ENCODE assay signal across 9 cellular contexts in genomic region chr2:233267516-233268245, GRCh38. TPM values are rescaled to one million over a fixed set of nuclear protein-coding genes. Genes with fewer than 3 reads are reported as not detected.
DNase-seq lines count a peak whose midpoint lies in the region; ATAC-seq, FAIRE-seq and TF ChIP-seq lines count a peak whose summit lies in the region.
"Had no signal": no experiment of that assay in that cellular context is flagged by ENCODE, and none has a peak within 500 bp of the region (broad histone marks: within the 10 kb centered on the region; RNA-seq: fewer than 3 reads in every experiment).

No MANE protein-coding gene starts in this region.

- DNase-seq in CD8-positive, alpha-beta T cell = peak; percentile 68 to 92 (median 77)
- DNase-seq in T-helper 9 cell = peak; percentile 74
- DNase-seq in colonic mucosa = peak; percentile 34
- peak; percentile 33 for DNase-seq in stimulated activated naive B cell treated with anti-CD40 and anti-IgM and Interleukin-4, amounts not matched to agents 10 μg/mL and 1 μg/mL and 100 μg/mL, for 72 hours
- no peak for DNase-seq in dermis blood vessel endothelial cell
- DNase-seq in RCC 7860 (ENCODE audit: low spot score) = no peak
- DNase-seq in NCI-H526 (lab: John Stamatoyannopoulos, UW) = no peak

- H3K4me3 Mint-ChIP-seq in CD8-positive, alpha-beta T cell = peak overlapping the region; percentile 68
- peak overlapping the region in 1 of 2 donors; percentile 37 for H3K4me3 Mint-ChIP-seq in stimulated activated naive B cell treated with anti-CD40 and anti-IgM and Interleukin-4, amounts not matched to agents 10 μg/mL and 1 μg/mL and 100 μg/mL, for 72 hours

- H3K27me3 Mint-ChIP-seq in CD8-positive, alpha-beta T cell (ENCODE audit: low read depth) = no peaks in the 10 kb centered on the region
- H3K27me3 Mint-ChIP-seq in stimulated activated naive B cell treated with anti-CD40 and anti-IgM and Interleukin-4, amounts not matched to agents 10 μg/mL and 1 μg/mL and 100 μg/mL, for 72 hours = no peaks in the 10 kb centered on the region

- ATAC-seq in CD8-positive, alpha-beta T cell = peak; percentile 89
- ATAC-seq in GM21825 (IDR thresholded peaks at IDR 0.05; ENCODE audit: unreplicated experiment) = peak; percentile 89
- peak; percentile 96 to 97 for ATAC-seq in stimulated activated naive B cell treated with anti-CD40 and anti-IgM and Interleukin-4, amounts not matched to agents 10 μg/mL and 1 μg/mL and 100 μg/mL, for 72 hours (replicated peaks)

- H3K36me3 Mint-ChIP-seq in CD8-positive, alpha-beta T cell = peaks cover 84% of the 10 kb centered on the region
- H3K36me3 Mint-ChIP-seq in stimulated activated naive B cell treated with anti-CD40 and anti-IgM and Interleukin-4, amounts not matched to agents 10 μg/mL and 1 μg/mL and 100 μg/mL, for 72 hours = peaks cover 57 to 71% of the 10 kb centered on the region in 2 donors

- H3K27me3 ChIP-seq in CD8-positive, alpha-beta T cell (ENCODE audit: insufficient read depth, low read length) = no peaks in the 10 kb centered on the region
- no peaks in the 10 kb centered on the region for H3K27me3 ChIP-seq in colonic mucosa

- H3K9me3 ChIP-seq in CD8-positive, alpha-beta T cell (ENCODE audit: low read length) = no peaks in the 10 kb centered on the region
- H3K9me3 ChIP-seq in colonic mucosa = no peaks in the 10 kb centered on the region

- no peak overlapping the region for H3K4me3 ChIP-seq in CD8-positive, alpha-beta T cell (ENCODE audit: low read depth, low read length)
- H3K4me3 ChIP-seq in colonic mucosa = no peak overlapping the region

- peak overlapping the region; percentile 94 for H3K27ac Mint-ChIP-seq in CD8-positive, alpha-beta T cell
- peak overlapping the region; percentile 89 for H3K27ac Mint-ChIP-seq in stimulated activated naive B cell treated with anti-CD40 and anti-IgM and Interleukin-4, amounts not matched to agents 10 μg/mL and 1 μg/mL and 100 μg/mL, for 72 hours

- peaks cover 59% of the 10 kb centered on the region for H3K4me1 ChIP-seq in CD8-positive, alpha-beta T cell (ENCODE audit: insufficient read depth, low read length)
- no peaks in the 10 kb centered on the region for H3K4me1 ChIP-seq in colonic mucosa
- H3K4me1 ChIP-seq: parathyroid adenoma had no signal

- intact Hi-C loops in CD8-positive, alpha-beta T cell (cut with DNase I, micrococcal nuclease) = loop anchor here (1.0 to 5.0 kb wide), 8 partner anchors 9 to 570 kb away; partner anchors contain the start of genes ATG16L1 (in 2 of the 2), DGKD (in 2 of the 2) and GIGYF2 (in 1 of the 2)
- intact Hi-C loops in colonic mucosa (cut with DNase I) = loop anchor here (10.0 kb wide), 1 partner anchor 577 kb away; no protein-coding TSS in a partner anchor

- POLR2A ChIA-PET in CD8-positive, alpha-beta T cell (lab: Charles Lee) = interaction anchor here (0.6 to 2.2 kb wide), 22 partner anchors 9 to 207 kb away, joined by 3 to 35 read pairs (median 5); partner anchors contain the start of genes ATG16L1 and INPP5D

- peak overlapping the region; percentile 62 for H3K27ac ChIP-seq in CD8-positive, alpha-beta T cell (ENCODE audit: low read depth, low read length)
- H3K27ac ChIP-seq in colonic mucosa = peak overlapping the region; percentile 18
- H3K27ac ChIP-seq: parathyroid adenoma had no signal

- no peak for TF ChIP-seq CTCF in CD8-positive, alpha-beta T cell (IDR thresholded peaks at IDR 0.05)
- TF ChIP-seq CTCF in colonic mucosa (IDR thresholded peaks at IDR 0.05) = no peak

- H3K9ac ChIP-seq in colonic mucosa (ENCODE audit: low read depth in 2 of 2, low read length in 2 of 2) = no peak overlapping the region
- H3K9ac ChIP-seq: parathyroid adenoma had no signal

- peaks cover 75% of the 10 kb centered on the region for H3K4me1 Mint-ChIP-seq in CD8-positive, alpha-beta T cell (ENCODE audit: low read depth)
- peaks cover 39 to 55% of the 10 kb centered on the region in 2 donors for H3K4me1 Mint-ChIP-seq in stimulated activated naive B cell treated with anti-CD40 and anti-IgM and Interleukin-4, amounts not matched to agents 10 μg/mL and 1 μg/mL and 100 μg/mL, for 72 hours

- CTCF ChIA-PET in CD8-positive, alpha-beta T cell (lab: Charles Lee) = interaction anchor here (0.6 to 2.4 kb wide), 14 partner anchors 9 to 1347 kb away, joined by 3 to 20 read pairs (median 4); partner anchors contain the start of genes ATG16L1 and DGKD

- no peaks in the 10 kb centered on the region for H3K9me3 Mint-ChIP-seq in CD8-positive, alpha-beta T cell
- no peaks in the 10 kb centered on the region for H3K9me3 Mint-ChIP-seq in stimulated activated naive B cell treated with anti-CD40 and anti-IgM and Interleukin-4, amounts not matched to agents 10 μg/mL and 1 μg/mL and 100 μg/mL, for 72 hours

- peaks cover 35% of the 10 kb centered on the region for H3K36me3 ChIP-seq in CD8-positive, alpha-beta T cell (ENCODE audit: insufficient read depth, low read length)
- H3K36me3 ChIP-seq in colonic mucosa = peaks cover 32% of the 10 kb centered on the region

- FAIRE-seq in RCC 7860 (lab: Jason Lieb, UNC) = no peak

RNA-seq across cellular contexts. Expression of gene ATG16L1, which starts 16.2 kb away (rescaled TPM):
- 100 to 1,000 TPM; 156 to 164 TPM for total RNA-seq in CD8-positive, alpha-beta T cell
- total RNA-seq in colonic mucosa (10 to 100 TPM; 32.1 to 36.3 TPM), dermis blood vessel endothelial cell (39.3 and 57.7 TPM in 2 replicates)

RNA-seq across cellular contexts. Expression of gene SAG, which starts 39.9 kb away (rescaled TPM):
- under 1 TPM; 0.05 to 0.19 TPM for total RNA-seq in CD8-positive, alpha-beta T cell
- total RNA-seq in colonic mucosa (1 to 10 TPM in 1 of 2 donors, not detected in 1; 1.8 TPM), dermis blood vessel endothelial cell (0.19 TPM in 1 of 2 replicates, not detected in the other)

Comparison
In these comparisons a context has a peak if more than half of its experiments do, and no peak if none do; other contexts are left out.
1. DNase-seq: peak in CD8-positive, alpha-beta T cell (7 of 7), T-helper 9 cell (single experiment), colonic mucosa (single experiment) and stimulated activated naive B cell treated with anti-CD40 and anti-IgM and Interleukin-4, amounts not matched to agents 10 μg/mL and 1 μg/mL and 100 μg/mL, for 72 hours (single experiment); none in dermis blood vessel endothelial cell (single experiment), RCC 7860 (single experiment) and NCI-H526 (0 of 2).
2. Peak in every context shown above with its lines, with median percentiles within 50 percentile points of each other: ATAC-seq.